Comparison of ENCODE assay signal across 8 cellular contexts in genomic region chr5:177301503-177302165, GRCh38. TPM values are rescaled to one million over a fixed set of nuclear protein-coding genes. Genes with fewer than 3 reads are reported as not detected.
DNase-seq lines count a peak whose midpoint lies in the region; ATAC-seq, FAIRE-seq and TF ChIP-seq lines count a peak whose summit lies in the region.

No MANE protein-coding gene starts in this region.

- CTCF ChIA-PET in activated naive CD4-positive, alpha-beta T cell treated with anti-CD3 and anti-CD28 coated beads, Interleukin-2, amount 10 ng/mL, durations not matched to agents 7 days and 5 days (lab: Charles Lee), result interaction anchor here (1.0 to 4.6 kb wide), 4 partner anchors 8 to 188 kb away, joined by 3 to 27 read pairs (median 10); no protein-coding TSS in a partner anchor

- no peak for DNase-seq in activated naive CD4-positive, alpha-beta T cell treated with anti-CD3 and anti-CD28 coated beads, Interleukin-2, amount 10 ng/mL, durations not matched to agents 7 days and 5 days
- DNase-seq in activated naive CD4-positive, alpha-beta T cell treated with anti-CD3 and anti-CD28 coated beads, Interleukin-2, amount 50 U/mL, for 72 hours (ENCODE audit: low spot score in 2 of 2), result no peak
- DNase-seq in RPMI8226 (peak; percentile 87), kidney tubule cell (ENCODE audit: low spot score) (peak; percentile 89), type B pancreatic cell (ENCODE audit: extremely low spot score, unreplicated experiment) (peak; percentile 64), HuH-7.5 (ENCODE audit: low spot score) (no peak), frontal cortex (ENCODE audit: low spot score in 2 of 2) (no peak)

- peaks cover 85% of the 10 kb centered on the region for H3K4me1 Mint-ChIP-seq in activated naive CD4-positive, alpha-beta T cell treated with anti-CD3 and anti-CD28 coated beads, Interleukin-2, amount 10 ng/mL, durations not matched to agents 7 days and 5 days
- H3K4me1 Mint-ChIP-seq in type B pancreatic cell (ENCODE audit: unreplicated experiment), result peaks cover 68% of the 10 kb centered on the region

- H3K9me3 Mint-ChIP-seq in activated naive CD4-positive, alpha-beta T cell treated with anti-CD3 and anti-CD28 coated beads, Interleukin-2, amount 10 ng/mL, durations not matched to agents 7 days and 5 days, result no peaks in the 10 kb centered on the region
- no peaks in the 10 kb centered on the region for H3K9me3 Mint-ChIP-seq in activated naive CD4-positive, alpha-beta T cell treated with anti-CD3 and anti-CD28 coated beads, Interleukin-2, amount 50 U/mL, for 72 hours
- H3K9me3 Mint-ChIP-seq in type B pancreatic cell, result no peaks in the 10 kb centered on the region

- H3K36me3 Mint-ChIP-seq in activated naive CD4-positive, alpha-beta T cell treated with anti-CD3 and anti-CD28 coated beads, Interleukin-2, amount 10 ng/mL, durations not matched to agents 7 days and 5 days, result peaks cover 61% of the 10 kb centered on the region
- H3K36me3 Mint-ChIP-seq in activated naive CD4-positive, alpha-beta T cell treated with anti-CD3 and anti-CD28 coated beads, Interleukin-2, amount 50 U/mL, for 72 hours, result peaks cover 19 to 33% of the 10 kb centered on the region in 2 donors
- H3K36me3 Mint-ChIP-seq in type B pancreatic cell, result peaks cover 15% of the 10 kb centered on the region

- no peaks in the 10 kb centered on the region for H3K27me3 Mint-ChIP-seq in activated naive CD4-positive, alpha-beta T cell treated with anti-CD3 and anti-CD28 coated beads, Interleukin-2, amount 10 ng/mL, durations not matched to agents 7 days and 5 days
- H3K27me3 Mint-ChIP-seq in type B pancreatic cell, result no peaks in the 10 kb centered on the region

- TF ChIP-seq CTCF in type B pancreatic cell (conservative IDR thresholded peaks at IDR 0.05), result no peak

- peak overlapping the region; percentile 89 for H3K4me3 Mint-ChIP-seq in activated naive CD4-positive, alpha-beta T cell treated with anti-CD3 and anti-CD28 coated beads, Interleukin-2, amount 10 ng/mL, durations not matched to agents 7 days and 5 days
- H3K4me3 Mint-ChIP-seq in type B pancreatic cell, result peak overlapping the region; percentile 96

- peak overlapping the region; percentile 96 for H3K27ac Mint-ChIP-seq in activated naive CD4-positive, alpha-beta T cell treated with anti-CD3 and anti-CD28 coated beads, Interleukin-2, amount 10 ng/mL, durations not matched to agents 7 days and 5 days
- H3K27ac Mint-ChIP-seq in activated naive CD4-positive, alpha-beta T cell treated with anti-CD3 and anti-CD28 coated beads, Interleukin-2, amount 50 U/mL, for 72 hours, result peak overlapping the region in 1 of 2 donors; percentile 50
- peak overlapping the region; percentile 100 for H3K27ac Mint-ChIP-seq in type B pancreatic cell

- no peak for ATAC-seq in activated naive CD4-positive, alpha-beta T cell treated with anti-CD3 and anti-CD28 coated beads, Interleukin-2, amount 50 U/mL, for 72 hours
- no peak for ATAC-seq in HG03159 (IDR thresholded peaks at IDR 0.05; ENCODE audit: unreplicated experiment)

- FAIRE-seq in frontal cortex (lab: Jason Lieb, UNC), result no peak

RNA-seq across cellular contexts. Expression of gene RAB24, which starts 1.9 kb away (rescaled TPM):
- total RNA-seq in activated naive CD4-positive, alpha-beta T cell treated with anti-CD3 and anti-CD28 coated beads, Interleukin-2, amount 50 U/mL, for 72 hours, result 10 to 100 TPM; 14.8 to 21.5 TPM
- total RNA-seq in type B pancreatic cell (ENCODE audit: low replicate concordance) (42.6 and 46.2 TPM in 2 replicates), frontal cortex (14.3 TPM)

RNA-seq across cellular contexts. Expression of gene PRELID1, which starts 2.0 kb away (rescaled TPM):
- 100 to 1,000 TPM; 161 to 206 TPM for total RNA-seq in activated naive CD4-positive, alpha-beta T cell treated with anti-CD3 and anti-CD28 coated beads, Interleukin-2, amount 50 U/mL, for 72 hours
- total RNA-seq in type B pancreatic cell (ENCODE audit: low replicate concordance) (126 and 163 TPM in 2 replicates), frontal cortex (42.4 TPM)

RNA-seq across cellular contexts. Expression of gene MXD3, which starts 10.1 kb away (rescaled TPM):
- total RNA-seq in activated naive CD4-positive, alpha-beta T cell treated with anti-CD3 and anti-CD28 coated beads, Interleukin-2, amount 50 U/mL, for 72 hours, result 10 to 100 TPM; 31.4 to 73.9 TPM
- total RNA-seq in type B pancreatic cell (ENCODE audit: low replicate concordance), result 10.2 and 29.5 TPM in 2 replicates
- 3.7 TPM for total RNA-seq in frontal cortex

RNA-seq across cellular contexts. Expression of gene LMAN2, which starts 49.8 kb away (rescaled TPM):
- total RNA-seq in activated naive CD4-positive, alpha-beta T cell treated with anti-CD3 and anti-CD28 coated beads, Interleukin-2, amount 50 U/mL, for 72 hours, result 100 to 1,000 TPM in 1 of 2 donors, 10 to 100 TPM in 1; 96.7 to 108 TPM
- 102 and 129 TPM in 2 replicates for total RNA-seq in type B pancreatic cell (ENCODE audit: low replicate concordance)
- 88.9 TPM for total RNA-seq in frontal cortex

RNA-seq across cellular contexts. Expression of gene RGS14, which starts 56.1 kb away (rescaled TPM):
- total RNA-seq in activated naive CD4-positive, alpha-beta T cell treated with anti-CD3 and anti-CD28 coated beads, Interleukin-2, amount 50 U/mL, for 72 hours, result 10 to 100 TPM; 22.0 to 77.6 TPM
- 8.9 and 16.6 TPM in 2 replicates for total RNA-seq in type B pancreatic cell (ENCODE audit: low replicate concordance)
- total RNA-seq in frontal cortex, result 7.7 TPM

Comparison
In these comparisons a context has a peak if more than half of its experiments do, and no peak if none do; other contexts are left out.
1. DNase-seq: peak in RPMI8226 (single experiment), kidney tubule cell (single experiment) and type B pancreatic cell (single experiment); none in activated naive CD4-positive, alpha-beta T cell treated with anti-CD3 and anti-CD28 coated beads, Interleukin-2, amount 10 ng/mL, durations not matched to agents 7 days and 5 days (single experiment), activated naive CD4-positive, alpha-beta T cell treated with anti-CD3 and anti-CD28 coated beads, Interleukin-2, amount 50 U/mL, for 72 hours (0 of 2), HuH-7.5 (single experiment) and frontal cortex (0 of 2).